17 cellular contexts compared by ENCODE assay signal in the genomic region with DNA sequence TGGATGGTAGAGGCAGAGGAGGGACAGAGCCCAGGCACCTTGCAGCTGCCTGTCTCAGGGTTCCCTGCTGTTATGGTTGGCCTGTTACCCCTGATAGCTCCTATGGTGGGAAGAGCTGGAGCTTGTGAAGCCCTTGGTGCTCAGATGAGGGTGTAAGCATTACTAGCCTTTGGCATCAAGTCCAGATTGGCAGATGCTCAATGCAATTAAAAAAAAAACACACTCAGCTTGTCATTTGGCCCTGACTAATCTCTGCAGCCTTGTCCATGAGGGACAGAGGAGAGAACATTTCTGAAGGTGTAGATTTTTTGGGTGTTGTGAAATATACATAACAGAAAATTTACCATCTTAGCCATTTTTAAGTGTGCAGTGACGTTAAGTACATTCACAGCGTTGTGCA.
DNase-seq lines count a peak whose midpoint lies in the region; FAIRE-seq and TF ChIP-seq lines count a peak whose summit lies in the region.
"Had no signal": no experiment of that assay in that cellular context is flagged by ENCODE, and none has a peak within 500 bp of the region (broad histone marks: within the 10 kb centered on the region; RNA-seq: fewer than 3 reads in every experiment).

No MANE protein-coding gene starts in this region.

- no peaks in the 10 kb centered on the region for H3K4me1 Mint-ChIP-seq in activated CD4-positive, alpha-beta T cell treated with anti-CD3 and anti-CD28 coated beads, Interleukin-2, amount 10 ng/mL, durations not matched to agents 24 days and 14 days
- peaks cover 11% of the 10 kb centered on the region for H3K4me1 Mint-ChIP-seq in glutamatergic neuron (ENCODE audit: low read depth, unreplicated experiment)
- H3K4me1 Mint-ChIP-seq: CD8-positive, alpha-beta memory T cell; IgD-negative memory B cell had no signal

- DNase-seq in DMS 273 (lab: John Stamatoyannopoulos, UW; ENCODE audit: unreplicated experiment): peak; percentile 62
- no peak for DNase-seq in DMS 273 treated with DMSO at 0.1 percent for 48 hours (lab: John Stamatoyannopoulos, UW)
- peak; percentile 21 for DNase-seq in activated CD4-positive, alpha-beta T cell treated with anti-CD3 and anti-CD28 coated beads, Interleukin-2, amount 10 ng/mL, durations not matched to agents 24 days and 14 days
- DNase-seq in activated CD4-positive, alpha-beta T cell treated with anti-CD3 and anti-CD28 coated beads, Interleukin-2, amount 50 U/mL, for 1 hour: no peak
- no peak for DNase-seq in glutamatergic neuron
- DNase-seq in RCC 7860 (ENCODE audit: low spot score): no peak
- no peak for DNase-seq in mucosa of gallbladder (ENCODE audit: low spot score)
- DNase-seq: AML-193; Caco-2; CD8-positive, alpha-beta memory T cell; EL; GDM1; HCEC 1CT; HFFc6 had no signal

- no peak overlapping the region for H3K27ac Mint-ChIP-seq in activated CD4-positive, alpha-beta T cell treated with anti-CD3 and anti-CD28 coated beads, Interleukin-2, amount 10 ng/mL, durations not matched to agents 24 days and 14 days
- peak overlapping the region; percentile 19 for H3K27ac Mint-ChIP-seq in glutamatergic neuron (ENCODE audit: unreplicated experiment)
- H3K27ac Mint-ChIP-seq: CD8-positive, alpha-beta memory T cell; HFFc6; IgD-negative memory B cell had no signal

- H3K27me3 Mint-ChIP-seq in activated CD4-positive, alpha-beta T cell treated with anti-CD3 and anti-CD28 coated beads, Interleukin-2, amount 10 ng/mL, durations not matched to agents 24 days and 14 days: no peaks in the 10 kb centered on the region
- H3K27me3 Mint-ChIP-seq in glutamatergic neuron (ENCODE audit: unreplicated experiment): peaks cover 4% of the 10 kb centered on the region
- H3K27me3 Mint-ChIP-seq: CD8-positive, alpha-beta memory T cell had no signal

- peaks cover 2% of the 10 kb centered on the region for H3K9me3 Mint-ChIP-seq in activated CD4-positive, alpha-beta T cell treated with anti-CD3 and anti-CD28 coated beads, Interleukin-2, amount 10 ng/mL, durations not matched to agents 24 days and 14 days
- peaks cover 3% of the 10 kb centered on the region for H3K9me3 Mint-ChIP-seq in glutamatergic neuron (ENCODE audit: unreplicated experiment)
- H3K9me3 Mint-ChIP-seq: HFFc6 had no signal

- intact Hi-C loops in activated CD4-positive, alpha-beta T cell treated with anti-CD3 and anti-CD28 coated beads, Interleukin-2, amount 10 ng/mL, durations not matched to agents 24 days and 14 days (cut with micrococcal nuclease): no loop called here

- FAIRE-seq in RCC 7860 (lab: Jason Lieb, UNC): no peak
- FAIRE-seq: GM12892, GM19239 had no signal

- H3K4me3 Mint-ChIP-seq in activated CD4-positive, alpha-beta T cell treated with anti-CD3 and anti-CD28 coated beads, Interleukin-2, amount 10 ng/mL, durations not matched to agents 24 days and 14 days: no peak overlapping the region
- H3K4me3 Mint-ChIP-seq in glutamatergic neuron (ENCODE audit: unreplicated experiment): no peak overlapping the region
- H3K4me3 Mint-ChIP-seq: CD8-positive, alpha-beta memory T cell; HFFc6; IgD-negative memory B cell had no signal

- H3K36me3 Mint-ChIP-seq in activated CD4-positive, alpha-beta T cell treated with anti-CD3 and anti-CD28 coated beads, Interleukin-2, amount 10 ng/mL, durations not matched to agents 24 days and 14 days (ENCODE audit: low read depth): no peaks in the 10 kb centered on the region
- H3K36me3 Mint-ChIP-seq in glutamatergic neuron (ENCODE audit: unreplicated experiment): peaks cover 5% of the 10 kb centered on the region
- H3K36me3 Mint-ChIP-seq: CD8-positive, alpha-beta memory T cell; IgD-negative memory B cell had no signal

- no peak for TF ChIP-seq CTCF in glutamatergic neuron (IDR thresholded peaks at IDR 0.05; ENCODE audit: partially characterized antibody, unreplicated experiment)

Comparison
In these comparisons a context has a peak if more than half of its experiments do, and no peak if none do; other contexts are left out.
1. DNase-seq: peak in DMS 273 (single experiment) and activated CD4-positive, alpha-beta T cell treated with anti-CD3 and anti-CD28 coated beads, Interleukin-2, amount 10 ng/mL, durations not matched to agents 24 days and 14 days (single experiment); none in DMS 273 treated with DMSO at 0.1 percent for 48 hours (single experiment), activated CD4-positive, alpha-beta T cell treated with anti-CD3 and anti-CD28 coated beads, Interleukin-2, amount 50 U/mL, for 1 hour (single experiment), glutamatergic neuron (single experiment), RCC 7860 (single experiment) and mucosa of gallbladder (single experiment).